In the genomic region with DNA sequence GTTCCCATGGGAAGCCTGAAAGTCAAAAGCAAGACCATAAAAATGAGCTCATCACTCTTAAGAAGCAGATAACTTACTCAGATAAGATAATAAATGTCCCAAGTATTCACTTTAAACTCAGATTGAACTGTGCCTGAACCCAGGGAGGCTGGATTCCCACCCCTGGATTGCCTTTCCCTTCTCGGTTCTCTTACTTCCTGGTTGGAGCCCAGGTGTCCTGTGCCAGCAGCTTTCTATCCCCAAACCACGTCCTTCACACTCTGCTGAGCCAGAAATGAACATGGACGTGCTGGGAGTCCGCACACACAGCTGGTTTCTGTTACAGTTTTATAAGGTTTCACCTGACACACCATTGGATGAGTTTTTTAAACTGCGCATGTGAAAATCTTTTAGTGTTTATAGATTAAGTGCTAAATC, we compare ENCODE assay signal across 11 cellular contexts.
DNase-seq lines count a peak whose midpoint lies in the region; ATAC-seq, FAIRE-seq and TF ChIP-seq lines count a peak whose summit lies in the region.
"Had no signal": no experiment of that assay in that cellular context is flagged by ENCODE, and none has a peak within 500 bp of the region (broad histone marks: within the 10 kb centered on the region; RNA-seq: fewer than 3 reads in every experiment).

No MANE protein-coding gene starts in this region.

- peaks cover 17% of the 10 kb centered on the region for H3K4me1 Mint-ChIP-seq in nephron progenitor cell

- WGBS in ovary, 3 donors, result 32 to 46% (median 34%) methylated on average over 5 of the region's 5 CpGs

- H3K27ac Mint-ChIP-seq in nephron progenitor cell, result peak overlapping the region; percentile 70

- H3K27me3 ChIP-seq in ovary, result no peaks in the 10 kb centered on the region
- H3K27me3 ChIP-seq: tibial artery had no signal

- no peaks in the 10 kb centered on the region for H3K9me3 ChIP-seq in ovary

- TF ChIP-seq POLR2A in ovary (IDR thresholded peaks at IDR 0.05) (no peak), GM12891 (IDR thresholded peaks at IDR 0.05; ENCODE audit: low read depth, low read length) (no peak)

- TF ChIP-seq CTCF in nephron progenitor cell (IDR thresholded peaks at IDR 0.05), result no peak
- no peak for TF ChIP-seq CTCF in ovary (IDR thresholded peaks at IDR 0.05)

- TF ChIP-seq EP300 in Ishikawa (IDR thresholded peaks at IDR 0.05; ENCODE audit: borderline replicate concordance), result peak; percentile 42; the same call in 1 of the 2 replicates
- TF ChIP-seq EP300 in ovary (IDR thresholded peaks at IDR 0.05), result no peak

- H3K27ac ChIP-seq in epithelial cell of prostate (peak overlapping the region; percentile 51), ovary (no peak overlapping the region)
- H3K27ac ChIP-seq: skin epidermis, tibial artery had no signal

- 0 out of 2 replicates have a peak, but pooled peaks have one; percentile 3 for TF ChIP-seq RAD21 in Ishikawa (IDR thresholded peaks at IDR 0.05; ENCODE audit: low read depth)

- no peak for ATAC-seq in HG03159 (IDR thresholded peaks at IDR 0.05; ENCODE audit: unreplicated experiment)
- no peak for ATAC-seq in GM18517 (IDR thresholded peaks at IDR 0.05; ENCODE audit: unreplicated experiment)

- intact Hi-C loops in ovary (cut with DNase I), result no loop called here

- H3K27me3 Mint-ChIP-seq in nephron progenitor cell (ENCODE audit: low read depth, poor library complexity), result peaks cover 6% of the 10 kb centered on the region

- in situ Hi-C loops in ACHN (cut with HindIII; ENCODE audit: low pct_ligation_motif_present, low pct_unique_long_range_greater_than_20kb, low sequenced_read_pairs), result no loop called here

- H3K4me3 Mint-ChIP-seq in nephron progenitor cell, result no peak overlapping the region

- no peak overlapping the region for H3K4me3 ChIP-seq in ovary
- H3K4me3 ChIP-seq: skin epidermis, tibial artery had no signal

- DNase-seq in ACHN (peak; percentile 36), epithelial cell of prostate (ENCODE audit: low read depth, low spot score) (no peak), nephron progenitor cell (no peak), ovary (no peak), GM12891 (ENCODE audit: insufficient read length, low spot score) (no peak)
- DNase-seq: activated CD4-positive, alpha-beta T cell treated with anti-CD3 and anti-CD28 coated beads, Interleukin-2, amount 50 U/mL, for 1 hour; tibial artery had no signal

- peaks cover 32% of the 10 kb centered on the region for H3K9me3 Mint-ChIP-seq in nephron progenitor cell

- no peaks in the 10 kb centered on the region for H3K4me1 ChIP-seq in ovary (ENCODE audit: insufficient read depth)
- H3K4me1 ChIP-seq: tibial artery had no signal

- peaks cover 18% of the 10 kb centered on the region for H3K36me3 Mint-ChIP-seq in nephron progenitor cell (ENCODE audit: low read depth)

- H3K36me3 ChIP-seq in ovary, result no peaks in the 10 kb centered on the region
- H3K36me3 ChIP-seq: tibial artery had no signal

- no peak for FAIRE-seq in GM12891 (lab: Jason Lieb, UNC)

TF ChIP-seq in Ishikawa, 13 proteins besides CTCF, POLR2A, EP300 and RAD21:
- TF ChIP-seq CEBPB (IDR thresholded peaks at IDR 0.05), result no peak
- peak; percentile 32; the same call in 1 of the 2 replicates for TF ChIP-seq YY1 (IDR thresholded peaks at IDR 0.05; ENCODE audit: low read depth)
- TF ChIP-seq TCF12 (IDR thresholded peaks at IDR 0.05; ENCODE audit: low read depth), result peak; percentile 48
- TF ChIP-seq TAF1 (IDR thresholded peaks at IDR 0.05; ENCODE audit: low read depth), result no peak
- TF ChIP-seq MAX (IDR thresholded peaks at IDR 0.05), result peak; percentile 64
TF ChIP-seq in Ishikawa: peak in this region for 3.

TF ChIP-seq in GM12891, 5 proteins besides CTCF, POLR2A, EP300 and RAD21:
- no peak for TF ChIP-seq PAX5 (IDR thresholded peaks at IDR 0.05; ENCODE audit: insufficient read depth, low read length, severe bottlenecking)
TF ChIP-seq in GM12891: peak in this region for 0.
